ENCODE assay signal across 8 cellular contexts in the genomic region with DNA sequence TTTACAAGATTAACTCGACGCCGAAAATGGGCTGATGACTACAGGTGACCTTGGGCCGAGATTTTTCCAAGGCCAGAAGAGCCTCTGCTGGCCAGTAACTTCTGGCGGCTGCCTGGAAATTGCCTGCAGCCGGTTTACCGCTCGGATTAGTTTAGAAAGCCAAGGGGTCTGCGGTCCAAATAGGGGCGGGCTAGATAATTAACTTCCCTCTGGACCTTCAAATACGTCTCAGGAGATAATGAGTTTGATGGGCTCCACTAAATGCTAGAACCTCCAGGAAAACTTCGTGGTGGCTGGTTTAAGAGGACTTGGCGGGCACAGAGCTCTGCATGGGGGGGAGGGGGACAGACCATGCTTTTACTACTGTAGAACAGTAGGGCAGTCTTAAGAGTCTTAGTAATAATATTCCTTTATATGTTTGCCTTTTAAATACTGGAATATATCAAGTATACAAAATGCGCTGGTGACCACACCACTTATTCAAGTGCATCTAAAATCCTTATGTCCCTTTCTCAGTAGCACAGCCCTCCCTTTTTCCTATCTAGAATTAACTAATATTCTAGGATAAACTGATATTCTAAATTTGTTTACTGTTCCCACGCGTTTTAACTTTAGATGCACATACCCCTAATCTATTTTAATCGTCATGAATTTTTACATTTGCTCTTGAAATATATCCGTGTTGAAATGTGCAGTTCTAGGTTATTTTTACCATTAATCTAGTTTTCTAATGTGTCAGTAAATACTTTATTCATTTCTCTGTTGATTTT.
DNase-seq lines count a peak whose midpoint lies in the region; ATAC-seq, FAIRE-seq and TF ChIP-seq lines count a peak whose summit lies in the region.

No MANE protein-coding gene starts in this region.

- no peaks in the 10 kb centered on the region for H3K36me3 ChIP-seq in colonic mucosa

- H3K9ac ChIP-seq in colonic mucosa (ENCODE audit: low read depth in 2 of 2, low read length in 2 of 2) = peak overlapping the region; percentile 72 to 95

- H3K9me3 ChIP-seq in colonic mucosa = no peaks in the 10 kb centered on the region
- H3K9me3 ChIP-seq in mononuclear cell (ENCODE audit: low read depth, low read length) = no peaks in the 10 kb centered on the region

- DNase-seq in GM18507 (ENCODE audit: extremely low spot score, insufficient read length, low read depth) (no peak), NOMO-1 treated with dmso at 0.1 percent for 144 hours (lab: John Stamatoyannopoulos, UW; ENCODE audit: unreplicated experiment) (peak; percentile 48), colonic mucosa (peak; percentile 46), iPS-NIHi7 (ENCODE audit: extremely low spot score) (no peak), GM19238 (ENCODE audit: insufficient read length, low spot score) (no peak)

- H3K4me1 ChIP-seq in colonic mucosa (no peaks in the 10 kb centered on the region), mononuclear cell (ENCODE audit: insufficient read depth, low read length) (peaks cover 38% of the 10 kb centered on the region)

- peak overlapping the region; percentile 41 for H3K4me3 ChIP-seq in colonic mucosa
- peak overlapping the region; percentile 81 for H3K4me3 ChIP-seq in mononuclear cell (ENCODE audit: low read length)

- peak overlapping the region; percentile 91 for H3K27ac ChIP-seq in colonic mucosa

- peak; percentile 77 for FAIRE-seq in GM18507 (lab: Jason Lieb, UNC)

- H3K27me3 ChIP-seq in colonic mucosa (no peaks in the 10 kb centered on the region), mononuclear cell (ENCODE audit: insufficient read depth, low read length) (no peaks in the 10 kb centered on the region)

- intact Hi-C loops in colonic mucosa (cut with DNase I) = no loop called here

- ATAC-seq in HG02610 (IDR thresholded peaks at IDR 0.05; ENCODE audit: unreplicated experiment) (peak; percentile 14), HG03108 (IDR thresholded peaks at IDR 0.05; ENCODE audit: unreplicated experiment) (no peak)

- TF ChIP-seq CTCF in colonic mucosa (IDR thresholded peaks at IDR 0.05) = no peak

Comparison
In these comparisons a context has a peak if more than half of its experiments do, and no peak if none do; other contexts are left out.
1. DNase-seq: peak in NOMO-1 treated with dmso at 0.1 percent for 144 hours (single experiment) and colonic mucosa (single experiment); none in GM18507 (single experiment), iPS-NIHi7 (single experiment) and GM19238 (single experiment).